8 cellular contexts compared by ENCODE assay signal in the genomic region with DNA sequence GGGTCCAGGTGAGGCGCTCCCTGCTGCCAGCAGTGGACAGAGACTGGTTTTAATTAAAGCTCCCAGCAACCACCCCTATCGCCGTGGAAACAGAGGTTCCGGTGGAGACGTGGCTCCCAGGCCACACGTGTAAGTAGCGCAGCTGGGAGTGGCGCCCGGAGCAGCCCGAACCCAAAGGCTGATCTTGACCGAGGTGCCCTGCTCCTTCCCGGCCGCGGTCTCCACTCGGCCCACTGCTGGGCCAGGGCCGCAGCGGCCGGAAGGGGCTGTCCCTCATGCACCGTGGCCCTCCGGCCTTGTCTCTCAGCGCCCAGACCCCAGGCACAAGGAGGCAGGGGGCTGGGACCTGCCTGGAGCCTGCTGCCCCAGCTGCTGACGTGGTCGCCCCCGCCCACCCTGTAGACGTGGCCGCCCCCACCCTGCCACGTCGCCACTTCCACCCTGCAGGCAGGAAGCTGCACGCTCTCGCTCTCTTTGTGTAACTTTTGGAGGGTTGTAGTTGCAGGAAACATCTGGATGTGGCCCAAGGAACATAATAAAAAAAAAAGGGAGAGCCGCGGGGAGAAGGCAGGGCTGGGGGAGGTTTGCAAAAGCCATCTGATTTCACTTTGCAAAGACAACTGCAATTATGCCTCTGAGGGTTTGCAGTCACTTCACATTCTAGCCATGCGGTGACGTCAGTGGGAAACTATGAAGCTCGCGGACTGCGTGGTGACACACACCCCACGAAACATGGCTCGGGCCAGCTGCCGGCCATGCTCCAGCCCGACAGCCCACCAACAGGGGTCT.
DNase-seq lines count a peak whose midpoint lies in the region; ATAC-seq, FAIRE-seq and TF ChIP-seq lines count a peak whose summit lies in the region.

No MANE protein-coding gene starts in this region.

- H3K9me3 Mint-ChIP-seq in memory B cell: no peaks in the 10 kb centered on the region

- peak overlapping the region; percentile 93 for H3K27ac Mint-ChIP-seq in memory B cell

- H3K4me3 ChIP-seq in A549 (no peak overlapping the region), coronary artery (peak overlapping the region; percentile 63)

- DNase-seq in A549 (ENCODE audit: low read depth in 1 of 2, low spot score in 1 of 2) (peak; percentile 59 to 64), coronary artery (ENCODE audit: low spot score) (peak; percentile 90), memory B cell (ENCODE audit: low spot score in 2 of 2) (peak; percentile 49 to 52), NCI-H146 treated with DMSO at 0.1 percent for 48 hours (lab: John Stamatoyannopoulos, UW; ENCODE audit: unreplicated experiment) (no peak)
- DNase-seq in activated CD4-positive, alpha-beta T cell treated with anti-CD3 and anti-CD28 coated beads, Interleukin-2, amount 50 U/mL, for 1 hour: peak; percentile 64
- peak; percentile 70 for DNase-seq in stimulated activated CD8-positive, alpha-beta memory T cell treated with anti-CD3 and anti-CD28 coated beads, Interleukin-12 subunit alpha, Interleukin-12 subunit beta, amount 100 ng/mL, for 4 hours (ENCODE audit: low read depth)

- ATAC-seq in A549: peak; percentile 57 to 69
- peak; percentile 87 for ATAC-seq in memory B cell (ENCODE audit: low read depth)
- ATAC-seq in GM21381 (IDR thresholded peaks at IDR 0.05; ENCODE audit: unreplicated experiment): no peak

- H3K4me1 ChIP-seq in A549: peaks cover 54% of the 10 kb centered on the region

- peak overlapping the region; percentile 55 for H3K4me2 ChIP-seq in A549

- H3K27me3 Mint-ChIP-seq in memory B cell: no peaks in the 10 kb centered on the region

- no peak for FAIRE-seq in A549 (lab: Jason Lieb, UNC)

- TF ChIP-seq RAD21 in A549 (conservative IDR thresholded peaks at IDR 0.05 in 1 of 2, IDR thresholded peaks at IDR 0.05 in 1 of 2) (peak in 1 of 2 experiments; percentile 29; a peak in 1 of 5 replicates), Ishikawa (IDR thresholded peaks at IDR 0.05; ENCODE audit: low read depth) (no peak)

- TF ChIP-seq CTCF in A549 (IDR thresholded peaks at IDR 0.05) (no peak), coronary artery (IDR thresholded peaks at IDR 0.05) (no peak)

- H3K27ac ChIP-seq in A549 (peak overlapping the region; percentile 80 to 92), coronary artery (peak overlapping the region; percentile 79 to 91)

- CTCF ChIA-PET in A549 (lab: Yijun Ruan, JAX): interaction anchor here (0.8 to 6.9 kb wide), 8 partner anchors 8 to 630 kb away, joined by 3 to 76 read pairs (median 6); no protein-coding TSS in a partner anchor

- H3K36me3 Mint-ChIP-seq in memory B cell: no peaks in the 10 kb centered on the region

- peaks cover 1% of the 10 kb centered on the region; the same call in 1 of the 3 replicates for H3K9me3 ChIP-seq in A549

- POLR2A ChIA-PET in A549 (lab: Yijun Ruan, JAX): no interaction called here

- TF ChIP-seq EP300 in A549 (IDR thresholded peaks at IDR 0.05) (peak in 1 of 2 experiments; percentile 28; a peak in 1 of 5 replicates), Ishikawa (IDR thresholded peaks at IDR 0.05; ENCODE audit: borderline replicate concordance) (no peak)

- WGBS in A549 (ENCODE audit: missing lambda C conversion rate): 61% methylated on average over 38 of the region's 41 CpGs

- H3K4me1 Mint-ChIP-seq in memory B cell: peaks cover 7% of the 10 kb centered on the region

- H3K4me3 Mint-ChIP-seq in memory B cell: peak overlapping the region; percentile 90

- no peak for TF ChIP-seq POLR2A in A549 (IDR thresholded peaks at IDR 0.05; ENCODE audit: low read length)

TF ChIP-seq in A549, 52 proteins besides CTCF, POLR2A, EP300 and RAD21 (continues in another document):
- TF ChIP-seq RARB (CRISPR knock-in tag; IDR thresholded peaks at IDR 0.05) (no peak), SMC3 (IDR thresholded peaks at IDR 0.05) (no peak; the same call in 2 of the 3 replicates), HOXB5 (CRISPR knock-in tag; IDR thresholded peaks at IDR 0.05) (no peak), CHD2 (IDR thresholded peaks at IDR 0.05; ENCODE audit: low read length, partially characterized antibody) (no peak), ESRRA (IDR thresholded peaks at IDR 0.05; ENCODE audit: borderline replicate concordance, low read length) (no peak), JUNB (IDR thresholded peaks at IDR 0.05) (peak; percentile 39; the same call in 1 of the 2 replicates), MAX (IDR thresholded peaks at IDR 0.05) (peak; percentile 75; the same call in 1 of the 2 replicates), BHLHE40 (IDR thresholded peaks at IDR 0.05; ENCODE audit: low read depth, low read length) (no peak), MAFK (IDR thresholded peaks at IDR 0.05; ENCODE audit: partially characterized antibody) (no peak), JUN (IDR thresholded peaks at IDR 0.05) (peak in 1 of 2 experiments; percentile 38; a peak in 1 of 5 replicates), EHF (CRISPR knock-in tag; IDR thresholded peaks at IDR 0.05) (no peak), RFX5 (IDR thresholded peaks at IDR 0.05) (no peak), POLR2AphosphoS2 (conservative IDR thresholded peaks at IDR 0.05; ENCODE audit: low read length) (no peak), ZNF302 (CRISPR knock-in tag; IDR thresholded peaks at IDR 0.05) (no peak), GATA3 (IDR thresholded peaks at IDR 0.05; ENCODE audit: borderline replicate concordance) (no peak), NFE2L2 (conservative IDR thresholded peaks at IDR 0.05; ENCODE audit: low read length) (no peak), MYC (IDR thresholded peaks at IDR 0.05; ENCODE audit: borderline replicate concordance, low read length) (no peak), CBX2 (IDR thresholded peaks at IDR 0.05; ENCODE audit: borderline replicate concordance, low read depth) (no peak), CBX8 (IDR thresholded peaks at IDR 0.05) (no peak), HEYL (CRISPR knock-in tag; IDR thresholded peaks at IDR 0.05) (no peak)
- TF ChIP-seq, protein P1, sequence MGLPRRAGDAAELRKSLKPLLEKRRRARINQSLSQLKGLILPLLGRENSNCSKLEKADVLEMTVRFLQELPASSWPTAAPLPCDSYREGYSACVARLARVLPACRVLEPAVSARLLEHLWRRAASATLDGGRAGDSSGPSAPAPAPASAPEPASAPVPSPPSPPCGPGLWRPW (IDR thresholded peaks at IDR 0.05): no peak
- TF ChIP-seq, protein P2, sequence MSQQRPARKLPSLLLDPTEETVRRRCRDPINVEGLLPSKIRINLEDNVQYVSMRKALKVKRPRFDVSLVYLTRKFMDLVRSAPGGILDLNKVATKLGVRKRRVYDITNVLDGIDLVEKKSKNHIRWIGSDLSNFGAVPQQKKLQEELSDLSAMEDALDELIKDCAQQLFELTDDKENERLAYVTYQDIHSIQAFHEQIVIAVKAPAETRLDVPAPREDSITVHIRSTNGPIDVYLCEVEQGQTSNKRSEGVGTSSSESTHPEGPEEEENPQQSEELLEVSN (IDR thresholded peaks at IDR 0.05; ENCODE audit: borderline replicate concordance, low read depth): no peak

TF ChIP-seq in Ishikawa, 13 proteins besides CTCF, POLR2A, EP300 and RAD21:
- no peak for TF ChIP-seq NFIC (IDR thresholded peaks at IDR 0.05)
- peak; percentile 77 for TF ChIP-seq MAX (IDR thresholded peaks at IDR 0.05)
- peak; percentile 47; the same call in 1 of the 2 replicates for TF ChIP-seq TEAD4 (IDR thresholded peaks at IDR 0.05)
